31 cellular contexts compared by ENCODE assay signal in genomic region chr22:24026733-24027132, GRCh38. TPM values are rescaled to one million over a fixed set of nuclear protein-coding genes. Genes with fewer than 3 reads are reported as not detected.
"Had no signal": no experiment of that assay in that cellular context is flagged by ENCODE, and none has a peak within 500 bp of the region (broad histone marks: within the 10 kb centered on the region; RNA-seq: fewer than 3 reads in every experiment).

No MANE protein-coding gene starts in this region.

- H3K36me3 Mint-ChIP-seq: WTC11 had no signal

- DNase-seq: activated CD4-positive, alpha-beta T cell treated with anti-CD3 and anti-CD28 coated beads for 48 hours; activated CD4-positive, alpha-beta T cell treated with anti-CD3 and anti-CD28 coated beads, Interleukin-2, amount 50 U/mL, for 4 hours; activated CD4-positive, CD25-positive, alpha-beta regulatory T cell treated with anti-CD3 and anti-CD28 coated beads, Interleukin-2, amount 50 U/mL, for 72 hours; activated CD8-positive, alpha-beta memory T cell treated with anti-CD3 and anti-CD28 coated beads, Interleukin-2, amount 50 U/mL, for 48 hours; activated CD8-positive, alpha-beta T cell treated with anti-CD3 and anti-CD28 coated beads, Interleukin-2, amount 10 ng/mL, durations not matched to agents 7 days and 5 days; activated effector memory CD4-positive, alpha-beta T cell treated with Interleukin-2 at 50 U/mL for 16 hours; activated naive CD4-positive, alpha-beta T cell; activated naive CD8-positive, alpha-beta T cell treated with anti-CD3 and anti-CD28 coated beads, Interleukin-2, amount 10 ng/mL, durations not matched to agents 7 days and 5 days; activated T-cell treated with anti-CD3 and anti-CD28 coated beads, Interleukin-2, amount 50 U/mL, for 1 hour; aorta; caudate nucleus; NCI-H1092; NCI-H1694 treated with DMSO at 0.1 percent for 48 hours; NCI-H2029 treated with DMSO at 0.1 percent for 48 hours; NCI-H226; NCI-H526; NK-92 treated with Interleukin-12 subunit alpha and Interleukin-12 subunit beta, amount 100 ng/mL, for 24 hours; OCI-M1; Peyer's patch; Right ventricle myocardium superior; SJCRH30; T-helper 17 cell; T-helper 9 cell had no signal

- H3K9me3 ChIP-seq: breast epithelium, Peyer's patch, SJCRH30 had no signal

- H3K4me1 ChIP-seq: breast epithelium, Peyer's patch, SJCRH30 had no signal

- H3K4me3 Mint-ChIP-seq: activated CD8-positive, alpha-beta T cell treated with anti-CD3 and anti-CD28 coated beads, Interleukin-2, amount 10 ng/mL, durations not matched to agents 7 days and 5 days; activated naive CD8-positive, alpha-beta T cell treated with anti-CD3 and anti-CD28 coated beads, Interleukin-2, amount 10 ng/mL, durations not matched to agents 7 days and 5 days; activated T-helper 1 cell treated with anti-CD3 and anti-CD28 coated beads, Interleukin-12 subunit alpha, Interleukin-12 subunit beta, Interleukin-2, Interleukin-4 antibody, amounts not matched to agents 30 ng/mL and 10 ng/mL and 1 ng/mL, durations not matched to agents 14 hours and 24 hours and 36 hours; T-helper 17 cell; WTC11 had no signal

- H3K9me3 Mint-ChIP-seq: activated T-helper 1 cell treated with anti-CD3 and anti-CD28 coated beads, Interleukin-12 subunit alpha, Interleukin-12 subunit beta, Interleukin-2, Interleukin-4 antibody, amounts not matched to agents 30 ng/mL and 10 ng/mL and 1 ng/mL, durations not matched to agents 14 hours and 24 hours and 36 hours; WTC11 had no signal

- H3K27me3 Mint-ChIP-seq: activated naive CD8-positive, alpha-beta T cell treated with anti-CD3 and anti-CD28 coated beads, Interleukin-2, amount 10 ng/mL, durations not matched to agents 7 days and 5 days; T-helper 17 cell had no signal

- H3K4me3 ChIP-seq: breast epithelium, Peyer's patch, SJCRH30 had no signal

- ATAC-seq: activated CD8-positive, alpha-beta T cell treated with anti-CD3 and anti-CD28 coated beads, Interleukin-2, amount 10 ng/mL, durations not matched to agents 7 days and 5 days; T-helper 17 cell; WTC11 had no signal

- H3K27ac ChIP-seq: breast epithelium, KMS-11, Peyer's patch, RWPE1, SJCRH30 had no signal

- H3K36me3 ChIP-seq: breast epithelium had no signal

- H3K27me3 ChIP-seq: breast epithelium, Peyer's patch, SJCRH30 had no signal

RNA-seq across cellular contexts. Expression of gene GSTT4, which starts 21.5 kb away (rescaled TPM):
- total RNA-seq: activated CD8-positive, alpha-beta T cell treated with anti-CD3 and anti-CD28 coated beads, Interleukin-2, amount 10 ng/mL, durations not matched to agents 7 days and 5 days; activated naive CD8-positive, alpha-beta T cell treated with anti-CD3 and anti-CD28 coated beads, Interleukin-2, amount 10 ng/mL, durations not matched to agents 7 days and 5 days; activated T-helper 1 cell treated with anti-CD3 and anti-CD28 coated beads, Interleukin-12 subunit alpha, Interleukin-12 subunit beta, Interleukin-2, Interleukin-4 antibody, amounts not matched to agents 30 ng/mL and 10 ng/mL and 1 ng/mL, durations not matched to agents 14 hours and 24 hours and 36 hours; aorta; breast epithelium; cerebellum; MCF 10A; NCI-H460; Peyer's patch; Right ventricle myocardium superior; SJCRH30; T-helper 17 cell; WTC11 had no signal
- polyA plus RNA-seq: aorta had no signal

RNA-seq across cellular contexts. Expression of gene GSTT2, which starts 46.8 kb away (rescaled TPM):
- total RNA-seq: activated CD8-positive, alpha-beta T cell treated with anti-CD3 and anti-CD28 coated beads, Interleukin-2, amount 10 ng/mL, durations not matched to agents 7 days and 5 days; activated naive CD8-positive, alpha-beta T cell treated with anti-CD3 and anti-CD28 coated beads, Interleukin-2, amount 10 ng/mL, durations not matched to agents 7 days and 5 days; activated T-helper 1 cell treated with anti-CD3 and anti-CD28 coated beads, Interleukin-12 subunit alpha, Interleukin-12 subunit beta, Interleukin-2, Interleukin-4 antibody, amounts not matched to agents 30 ng/mL and 10 ng/mL and 1 ng/mL, durations not matched to agents 14 hours and 24 hours and 36 hours; breast epithelium; cerebellum; MCF 10A; NCI-H460; Peyer's patch; T-helper 17 cell had no signal
- polyA plus RNA-seq: aorta had no signal
